In the genomic region with DNA sequence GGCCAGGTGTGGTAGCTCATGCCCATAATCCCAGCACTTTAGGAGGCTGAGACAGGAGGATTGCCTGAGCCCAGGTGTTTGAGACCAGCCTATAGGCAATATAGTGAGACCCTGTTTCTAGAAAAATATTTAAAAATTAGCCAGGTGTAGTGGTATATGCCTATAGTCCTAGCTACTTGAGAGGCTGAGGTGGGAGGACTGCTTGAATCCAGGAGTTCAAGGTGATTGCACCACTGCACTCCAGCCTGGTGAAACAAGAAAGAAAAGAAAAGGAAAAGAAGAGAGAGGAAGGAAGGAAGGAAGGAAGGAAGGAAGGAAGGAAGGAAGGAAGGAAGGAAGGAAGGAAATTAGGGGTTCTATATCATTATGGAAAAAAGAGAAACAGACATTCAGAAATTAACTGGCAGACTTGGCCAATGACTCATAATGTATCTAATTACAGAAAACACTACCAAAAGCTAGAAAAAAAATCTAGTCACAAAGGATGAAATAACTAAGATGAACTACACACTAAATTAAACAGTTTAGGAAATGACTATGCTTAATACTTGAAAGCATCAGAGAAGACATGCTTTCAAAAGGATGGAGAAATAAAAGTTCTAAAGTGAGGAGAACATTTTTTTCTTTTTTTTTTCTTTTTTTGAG, we compare ENCODE assay signal across 1 cellular context.
A peak's percentile ranks its signal among the peaks of the same experiment; 100 is the strongest.
TF ChIP-seq lines count a peak whose summit lies in the region.

No MANE protein-coding gene starts in this region.

TF ChIP-seq in HEK293, 187 proteins besides CTCF, POLR2A, EP300 and RAD21 (continued from another document):
- TF ChIP-seq ZEB2 (tag by site-specific recombination; IDR thresholded peaks at IDR 0.05) (no peak), SALL2 (tag by site-specific recombination; IDR thresholded peaks at IDR 0.05; ENCODE audit: borderline replicate concordance) (no peak), ZNF18 (tag by site-specific recombination; IDR thresholded peaks at IDR 0.05) (no peak), ZNF211 (tag by site-specific recombination; IDR thresholded peaks at IDR 0.05; ENCODE audit: low read depth) (no peak), ZNF366 (tag by site-specific recombination; conservative IDR thresholded peaks at IDR 0.05) (no peak; the same call in 1 of the 2 replicates), ZNF138 (tag by site-specific recombination; IDR thresholded peaks at IDR 0.05; ENCODE audit: borderline replicate concordance) (no peak), ZNF266 (tag by site-specific recombination; IDR thresholded peaks at IDR 0.05; ENCODE audit: low read depth) (no peak), OVOL3 (tag by site-specific recombination; IDR thresholded peaks at IDR 0.05) (no peak), ZNF830 (tag by site-specific recombination; IDR thresholded peaks at IDR 0.05; ENCODE audit: low read depth) (no peak), ZNF404 (tag by site-specific recombination; IDR thresholded peaks at IDR 0.05) (no peak), SP2 (tag by site-specific recombination; IDR thresholded peaks at IDR 0.05) (no peak), AEBP2 (tag by site-specific recombination; IDR thresholded peaks at IDR 0.05; ENCODE audit: borderline replicate concordance) (no peak), IKZF3 (tag by site-specific recombination; IDR thresholded peaks at IDR 0.05) (no peak), ZNF362 (tag by site-specific recombination; IDR thresholded peaks at IDR 0.05) (peak; percentile 72; the same call in 1 of the 2 replicates), ZNF26 (tag by site-specific recombination; IDR thresholded peaks at IDR 0.05) (no peak), ZNF214 (tag by site-specific recombination; IDR thresholded peaks at IDR 0.05; ENCODE audit: borderline replicate concordance) (no peak), ZNF324 (tag by site-specific recombination; IDR thresholded peaks at IDR 0.05) (no peak), ZNF664 (tag by site-specific recombination; IDR thresholded peaks at IDR 0.05) (peak; percentile 17; the same call in 1 of the 2 replicates), PRDM4 (tag by site-specific recombination; IDR thresholded peaks at IDR 0.05) (peak; percentile 32; the same call in 1 of the 2 replicates)
- TF ChIP-seq, protein P1, sequence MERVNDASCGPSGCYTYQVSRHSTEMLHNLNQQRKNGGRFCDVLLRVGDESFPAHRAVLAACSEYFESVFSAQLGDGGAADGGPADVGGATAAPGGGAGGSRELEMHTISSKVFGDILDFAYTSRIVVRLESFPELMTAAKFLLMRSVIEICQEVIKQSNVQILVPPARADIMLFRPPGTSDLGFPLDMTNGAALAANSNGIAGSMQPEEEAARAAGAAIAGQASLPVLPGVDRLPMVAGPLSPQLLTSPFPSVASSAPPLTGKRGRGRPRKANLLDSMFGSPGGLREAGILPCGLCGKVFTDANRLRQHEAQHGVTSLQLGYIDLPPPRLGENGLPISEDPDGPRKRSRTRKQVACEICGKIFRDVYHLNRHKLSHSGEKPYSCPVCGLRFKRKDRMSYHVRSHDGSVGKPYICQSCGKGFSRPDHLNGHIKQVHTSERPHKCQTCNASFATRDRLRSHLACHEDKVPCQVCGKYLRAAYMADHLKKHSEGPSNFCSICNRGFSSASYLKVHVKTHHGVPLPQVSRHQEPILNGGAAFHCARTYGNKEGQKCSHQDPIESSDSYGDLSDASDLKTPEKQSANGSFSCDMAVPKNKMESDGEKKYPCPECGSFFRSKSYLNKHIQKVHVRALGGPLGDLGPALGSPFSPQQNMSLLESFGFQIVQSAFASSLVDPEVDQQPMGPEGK (tag by site-specific recombination; IDR thresholded peaks at IDR 0.05), result no peak
